Comparison of ENCODE assay signal across 8 cellular contexts in the genomic region with DNA sequence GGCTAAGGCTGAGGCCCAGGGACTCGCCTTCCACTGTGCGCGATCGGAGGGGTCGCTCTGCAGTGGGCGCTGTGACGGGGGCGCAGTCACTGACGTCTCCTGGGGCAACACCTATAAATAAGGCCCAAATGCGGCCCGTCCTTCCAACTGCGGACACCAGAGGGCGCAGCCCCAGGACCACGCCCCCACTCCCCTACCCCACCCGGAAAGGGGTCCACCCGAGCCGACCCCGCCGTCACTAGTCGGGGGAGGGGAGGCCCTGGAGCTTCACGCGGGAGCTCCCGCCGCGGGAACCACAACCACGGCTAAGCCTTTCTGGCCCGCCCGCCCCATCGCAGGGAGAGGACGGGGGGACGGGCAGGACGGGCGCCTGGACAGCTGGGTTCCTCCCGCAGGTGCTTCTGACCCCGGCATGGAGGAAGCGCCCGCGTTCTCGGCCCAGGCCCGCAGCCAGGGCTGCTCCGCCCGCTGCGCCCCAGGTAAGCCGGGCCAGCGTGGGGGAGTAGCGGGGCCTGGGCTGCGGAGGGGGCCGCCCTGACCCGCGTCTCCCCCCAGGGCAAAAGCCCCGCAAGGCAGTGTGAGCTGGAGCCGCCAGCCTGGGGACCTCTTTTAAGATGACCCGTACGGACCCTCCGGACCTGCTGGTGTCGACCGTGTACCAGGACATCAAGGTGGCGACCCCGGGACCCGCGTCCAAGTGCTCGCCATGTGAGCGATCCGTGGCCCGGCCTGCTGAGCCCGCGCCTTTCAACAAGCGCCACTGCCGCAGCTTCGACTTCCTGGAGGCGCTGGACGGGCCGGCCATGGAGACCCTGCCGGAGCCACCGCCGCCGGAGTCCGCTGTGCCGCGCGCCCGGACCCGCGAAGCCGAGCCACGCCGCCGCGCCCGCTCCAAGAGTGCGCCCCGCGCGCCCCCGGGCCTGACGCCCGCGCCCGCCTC. TPM values are rescaled to one million over a fixed set of nuclear protein-coding genes. Genes with fewer than 3 reads are reported as not detected.
A peak's percentile ranks its signal among the peaks of the same experiment; 100 is the strongest.
DNase-seq lines count a peak whose midpoint lies in the region; ATAC-seq and TF ChIP-seq lines count a peak whose summit lies in the region.
"Not testable (repeated sequence)": the region's sequence is repeated elsewhere in the genome, so short reads cannot be mapped to it uniquely, and the experiment has no call there.

No MANE protein-coding gene starts in this region.

- H4K20me1 ChIP-seq in DOHH2 (ENCODE audit: control insufficient read depth, insufficient read depth, low read depth, low read length) = not testable (repeated sequence)

- H3K9me3 Mint-ChIP-seq in activated B cell treated with CpG ODN at 0.5 μM for 24 hours = not testable (repeated sequence)

- TF ChIP-seq CTCF in DOHH2 (IDR thresholded peaks at IDR 0.05; ENCODE audit: low read depth, low read length, poor library complexity, severe bottlenecking) (peak; percentile 70), right lobe of liver (IDR thresholded peaks at IDR 0.05) (peak; percentile 47 to 68 (median 66)), tibial nerve (IDR thresholded peaks at IDR 0.05) (peak; percentile 58 to 82 (median 75))
- TF ChIP-seq CTCF in activated B cell treated with CpG ODN at 0.5 μM for 24 hours (IDR thresholded peaks at IDR 0.05) = not testable (repeated sequence)

- not testable (repeated sequence) for H3K9me2 ChIP-seq in DOHH2 (replicated peaks; ENCODE audit: control insufficient read depth, low read length)

- not testable (repeated sequence) for H3K79me2 ChIP-seq in DOHH2 (ENCODE audit: control insufficient read depth, low read length)

- WGBS in right lobe of liver (ENCODE audit: insufficient coverage, low coverage, low lambda C conversion rate, missing lambda C conversion rate) = no CpG with 5 or more reads among the region's 99 CpGs
- 3 to 6% methylated on average over 33 to 40 of the region's 99 CpGs for WGBS in tibial nerve, 2 donors

- H3K36me3 ChIP-seq in DOHH2 (ENCODE audit: control insufficient read depth, low read length) = peaks cover 16% of the 10 kb centered on the region
- not testable (repeated sequence) for H3K36me3 ChIP-seq in effector memory CD4-positive, alpha-beta T cell (ENCODE audit: control insufficient read depth, insufficient read depth, low read length); right lobe of liver
- H3K36me3 ChIP-seq in tibial nerve = peaks cover 0 to 20% (median 0%) of the 10 kb centered on the region in 3 donors

- DNase-seq in NCI-H1694 treated with DMSO at 0.1 percent for 48 hours (lab: John Stamatoyannopoulos, UW) (peak; percentile 1), activated B cell treated with CpG ODN at 0.5 μM for 24 hours (peak; percentile 69), tibial nerve (ENCODE audit: low spot score in 2 of 2) (peak in 1 of 2 donors; percentile 51)
- DNase-seq in activated naive CD4-positive, alpha-beta T cell (lab: John Stamatoyannopoulos, UW) = peak; percentile 22 to 53 (median 47)
- peak; percentile 30 to 38 (median 37) for DNase-seq in effector memory CD4-positive, alpha-beta T cell
- DNase-seq in right lobe of liver = not testable (repeated sequence)
- peak; percentile 35 to 51 for DNase-seq in stimulated activated CD4-positive, alpha-beta T cell treated with anti-CD3 and anti-CD28 coated beads, Interleukin-15, amount 100 ng/mL, for 1 hour (ENCODE audit: low read depth in 1 of 2, low spot score in 1 of 2)

- not testable (repeated sequence) for TF ChIP-seq EP300 in tibial nerve (IDR thresholded peaks at IDR 0.05)

- peak overlapping the region; percentile 62 for H3K4me3 Mint-ChIP-seq in activated B cell treated with CpG ODN at 0.5 μM for 24 hours

- H3K4me3 ChIP-seq in DOHH2 (ENCODE audit: low read length); effector memory CD4-positive, alpha-beta T cell (ENCODE audit: insufficient read depth, low read depth, low read length, poor library complexity, severe bottlenecking); right lobe of liver: not testable (repeated sequence)
- peak overlapping the region in 1 of 4 donors; percentile 2 for H3K4me3 ChIP-seq in tibial nerve

- H3K27ac ChIP-seq in DOHH2 (ENCODE audit: low read depth, low read length); effector memory CD4-positive, alpha-beta T cell (ENCODE audit: insufficient read depth, low read length, poor library complexity, severe bottlenecking); right lobe of liver; tibial nerve: not testable (repeated sequence)

- ATAC-seq in activated B cell treated with CpG ODN at 0.5 μM for 24 hours (ENCODE audit: low read depth) (peak; percentile 28), right lobe of liver (peak in 1 of 4 donors; percentile 1)

- H3K27ac Mint-ChIP-seq in activated B cell treated with CpG ODN at 0.5 μM for 24 hours = peak overlapping the region; percentile 18

- intact Hi-C loops in activated B cell treated with CpG ODN at 0.5 μM for 24 hours (cut with micrococcal nuclease) = loop anchor here (2.0 to 10.0 kb wide), 3 partner anchors 37 to 321 kb away; a partner anchor contains a TSS
- intact Hi-C loops in right lobe of liver (cut with DNase I) = not testable (repeated sequence)

- peak overlapping the region; percentile 33 for H3K4me2 ChIP-seq in DOHH2 (ENCODE audit: low read length)

- H3K4me1 Mint-ChIP-seq in activated B cell treated with CpG ODN at 0.5 μM for 24 hours = peaks cover 26% of the 10 kb centered on the region

- POLR2A ChIA-PET in activated B cell treated with CpG ODN at 0.5 μM for 24 hours (lab: Charles Lee) = interaction anchor here (3.3 kb wide), 1 partner anchor 191 kb away, joined by 12 read pairs; no protein-coding TSS in a partner anchor

- H3F3A ChIP-seq in DOHH2 (ENCODE audit: control insufficient read depth, insufficient read depth) = not testable (repeated sequence)

- not testable (repeated sequence) for H3K27me3 ChIP-seq in DOHH2 (ENCODE audit: control insufficient read depth, low read length); right lobe of liver
- H3K27me3 ChIP-seq in effector memory CD4-positive, alpha-beta T cell (replicated peaks; ENCODE audit: control insufficient read depth, insufficient read depth, low read length, poor library complexity, severe bottlenecking) = peaks cover 32% of the 10 kb centered on the region
- peaks cover 3 to 43% of the 10 kb centered on the region in 2 donors for H3K27me3 ChIP-seq in tibial nerve

- CTCF ChIA-PET in activated B cell treated with CpG ODN at 0.5 μM for 24 hours (lab: Charles Lee) = interaction anchor here (0.7 to 3.5 kb wide), 7 partner anchors 24 to 226 kb away, joined by 3 to 21 read pairs (median 3); a partner anchor contains a TSS

- H3K4me1 ChIP-seq in DOHH2 (ENCODE audit: control insufficient read depth, low read length) (peaks cover 31% of the 10 kb centered on the region), right lobe of liver (peaks cover 0 to 28% (median 6%) of the 10 kb centered on the region in 4 donors), tibial nerve (peaks cover 0 to 82% (median 48%) of the 10 kb centered on the region in 4 donors)
- H3K4me1 ChIP-seq in effector memory CD4-positive, alpha-beta T cell (ENCODE audit: control insufficient read depth, insufficient read depth, low read length, poor library complexity, severe bottlenecking) = peaks cover 41% of the 10 kb centered on the region

- not testable (repeated sequence) for H3K27me3 Mint-ChIP-seq in activated B cell treated with CpG ODN at 0.5 μM for 24 hours

- TF ChIP-seq POLR2A in right lobe of liver (IDR thresholded peaks at IDR 0.05); tibial nerve (IDR thresholded peaks at IDR 0.05): not testable (repeated sequence)

- H3K9me3 ChIP-seq in DOHH2 (ENCODE audit: control insufficient read depth, insufficient read depth, low read length); effector memory CD4-positive, alpha-beta T cell (ENCODE audit: control insufficient read depth, low read length); right lobe of liver; tibial nerve: not testable (repeated sequence)

- H3K36me3 Mint-ChIP-seq in activated B cell treated with CpG ODN at 0.5 μM for 24 hours (ENCODE audit: low read depth) = peaks cover 11% of the 10 kb centered on the region

RNA-seq across cellular contexts. Expression of a gene that starts 1.8 kb away (rescaled TPM):
- total RNA-seq in activated B cell treated with CpG ODN at 0.5 μM for 24 hours = 1.0 and 1.6 TPM in 2 replicates
- 1 to 10 TPM; 1.7 to 2.8 (median 2.6) TPM for total RNA-seq in right lobe of liver
- 1 to 10 TPM; 2.0 to 3.9 (median 3.7) TPM for total RNA-seq in tibial nerve

RNA-seq across cellular contexts. Expression of a gene that starts 5.1 kb away (rescaled TPM):
- total RNA-seq in activated B cell treated with CpG ODN at 0.5 μM for 24 hours (58.8 and 64.6 TPM in 2 replicates), right lobe of liver (10 to 100 TPM; 30.5 to 66.6 (median 49.3) TPM), tibial nerve (10 to 100 TPM; 42.6 to 71.0 (median 66.7) TPM)

RNA-seq across cellular contexts. Expression of a gene that starts 8.1 kb away (rescaled TPM):
- 5.2 and 6.1 TPM in 2 replicates for total RNA-seq in activated B cell treated with CpG ODN at 0.5 μM for 24 hours
- total RNA-seq in right lobe of liver = 10 to 100 TPM in 4 of 6 experiments, 1 to 10 TPM in 2; 5.7 to 27.9 (median 22.5) TPM
- total RNA-seq in tibial nerve = 1 to 10 TPM; 1.5 to 8.1 (median 4.4) TPM

RNA-seq across cellular contexts. Expression of a gene that starts 22.0 kb away (rescaled TPM):
- total RNA-seq in activated B cell treated with CpG ODN at 0.5 μM for 24 hours (282 and 298 TPM in 2 replicates), right lobe of liver (100 to 1,000 TPM; 216 to 486 (median 227) TPM), tibial nerve (100 to 1,000 TPM; 251 to 337 (median 266) TPM)

RNA-seq across cellular contexts. Expression of a gene that starts 36.3 kb away (rescaled TPM):
- 70.1 and 75.0 TPM in 2 replicates for total RNA-seq in activated B cell treated with CpG ODN at 0.5 μM for 24 hours
- total RNA-seq in right lobe of liver = 10 to 100 TPM in 4 of 6 experiments, 1 to 10 TPM in 2; 8.0 to 14.8 (median 12.4) TPM
- total RNA-seq in tibial nerve = 10 to 100 TPM; 63.0 to 74.5 (median 71.3) TPM
